In the genomic region with DNA sequence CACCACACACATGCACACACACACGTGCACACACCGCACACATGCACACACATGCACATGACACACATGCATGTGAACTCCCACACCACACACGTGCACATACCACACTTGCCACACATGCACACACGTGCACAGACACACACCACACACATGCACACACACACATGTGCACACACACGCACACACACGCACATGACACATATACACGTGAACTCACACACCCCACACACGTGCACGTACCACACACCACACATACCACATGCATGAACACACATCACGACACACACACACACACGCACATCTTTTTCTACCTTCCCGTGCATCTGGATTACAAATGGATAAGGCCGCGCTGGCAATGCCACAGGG, we compare ENCODE assay signal across 22 cellular contexts.
"Had no signal": no experiment of that assay in that cellular context is flagged by ENCODE, and none has a peak within 500 bp of the region (broad histone marks: within the 10 kb centered on the region; RNA-seq: fewer than 3 reads in every experiment).

No MANE protein-coding gene starts in this region.

- H3K27ac Mint-ChIP-seq: activated CD4-positive, alpha-beta T cell treated with anti-CD3 and anti-CD28 coated beads for 36 hours; activated naive CD4-positive, alpha-beta T cell treated with anti-CD3 and anti-CD28 coated beads, Interleukin-2, amount 50 U/mL, for 72 hours; activated T-helper 1 cell treated with anti-CD3 and anti-CD28 coated beads, Interleukin-12 subunit alpha, Interleukin-12 subunit beta, Interleukin-2, Interleukin-4 antibody, amounts not matched to agents 30 ng/mL and 10 ng/mL and 1 ng/mL, durations not matched to agents 14 hours and 24 hours and 36 hours; effector memory CD8-positive, alpha-beta T cell; memory B cell; stimulated activated naive B cell treated with anti-CD40 and anti-IgM and Interleukin-4, amounts not matched to agents 10 μg/mL and 1 μg/mL and 100 μg/mL, for 72 hours had no signal

- H3K27ac ChIP-seq: brain microvascular endothelial cell, dorsolateral prefrontal cortex, esophagus squamous epithelium, gastrocnemius medialis, sigmoid colon, transverse colon had no signal

- H3K4me3 Mint-ChIP-seq: activated CD4-positive, alpha-beta T cell treated with anti-CD3 and anti-CD28 coated beads for 36 hours; activated T-helper 1 cell treated with anti-CD3 and anti-CD28 coated beads, Interleukin-12 subunit alpha, Interleukin-12 subunit beta, Interleukin-2, Interleukin-4 antibody, amounts not matched to agents 30 ng/mL and 10 ng/mL and 1 ng/mL, durations not matched to agents 14 hours and 24 hours and 36 hours; effector memory CD8-positive, alpha-beta T cell; memory B cell; neural crest cell; stimulated activated naive B cell treated with anti-CD40 and anti-IgM and Interleukin-4, amounts not matched to agents 10 μg/mL and 1 μg/mL and 100 μg/mL, for 72 hours had no signal

- H3K36me3 Mint-ChIP-seq: activated naive CD4-positive, alpha-beta T cell treated with anti-CD3 and anti-CD28 coated beads, Interleukin-2, amount 50 U/mL, for 72 hours; memory B cell; stimulated activated naive B cell treated with anti-CD40 and anti-IgM and Interleukin-4, amounts not matched to agents 10 μg/mL and 1 μg/mL and 100 μg/mL, for 72 hours had no signal

- H3K4me1 Mint-ChIP-seq: activated CD4-positive, alpha-beta T cell treated with anti-CD3 and anti-CD28 coated beads for 36 hours; memory B cell; stimulated activated naive B cell treated with anti-CD40 and anti-IgM and Interleukin-4, amounts not matched to agents 10 μg/mL and 1 μg/mL and 100 μg/mL, for 72 hours had no signal

- H3K4me3 ChIP-seq: dorsolateral prefrontal cortex, esophagus squamous epithelium, gastrocnemius medialis, mucosa of descending colon, sigmoid colon, smooth muscle cell, transverse colon had no signal

- H3K9me3 Mint-ChIP-seq: memory B cell had no signal

- DNase-seq: activated CD4-positive, alpha-beta T cell treated with anti-CD3 and anti-CD28 coated beads for 36 hours; activated CD4-positive, alpha-beta T cell treated with anti-CD3 and anti-CD28 coated beads, Interleukin-2, amount 50 U/mL, for 4 hours; aorta; brain microvascular endothelial cell; central memory CD4-positive, alpha-beta T cell; dorsolateral prefrontal cortex; effector memory CD8-positive, alpha-beta T cell; esophagus squamous epithelium; gastrocnemius medialis; hippocampal formation; mucosa of descending colon; sigmoid colon; stimulated activated CD4-positive, alpha-beta T cell treated with anti-CD3 and anti-CD28 coated beads, Interleukin-15, amount 100 ng/mL, for 24 hours; stimulated activated naive B cell treated with anti-CD40 and anti-IgM and Interleukin-4, amounts not matched to agents 10 μg/mL and 1 μg/mL and 100 μg/mL, for 72 hours; T-helper 9 cell; transverse colon had no signal

- FAIRE-seq: islet of Langerhans had no signal

- ATAC-seq: activated CD4-positive, alpha-beta T cell treated with anti-CD3 and anti-CD28 coated beads for 36 hours; activated naive CD4-positive, alpha-beta T cell treated with anti-CD3 and anti-CD28 coated beads, Interleukin-2, amount 50 U/mL, for 72 hours; effector memory CD8-positive, alpha-beta T cell; gastrocnemius medialis; mucosa of descending colon; stimulated activated naive B cell treated with anti-CD40 and anti-IgM and Interleukin-4, amounts not matched to agents 10 μg/mL and 1 μg/mL and 100 μg/mL, for 72 hours had no signal

- H3K27me3 ChIP-seq: brain microvascular endothelial cell had no signal

- H3K4me1 ChIP-seq: esophagus squamous epithelium, gastrocnemius medialis, sigmoid colon, transverse colon had no signal

- H3K9me3 ChIP-seq: esophagus squamous epithelium, gastrocnemius medialis, mucosa of descending colon, sigmoid colon, transverse colon had no signal

- H3K4me2 ChIP-seq: smooth muscle cell had no signal

- H3K36me3 ChIP-seq: brain microvascular endothelial cell, esophagus squamous epithelium, gastrocnemius medialis, sigmoid colon, transverse colon had no signal
